1 cellular context compared by ENCODE assay signal in the genomic region with DNA sequence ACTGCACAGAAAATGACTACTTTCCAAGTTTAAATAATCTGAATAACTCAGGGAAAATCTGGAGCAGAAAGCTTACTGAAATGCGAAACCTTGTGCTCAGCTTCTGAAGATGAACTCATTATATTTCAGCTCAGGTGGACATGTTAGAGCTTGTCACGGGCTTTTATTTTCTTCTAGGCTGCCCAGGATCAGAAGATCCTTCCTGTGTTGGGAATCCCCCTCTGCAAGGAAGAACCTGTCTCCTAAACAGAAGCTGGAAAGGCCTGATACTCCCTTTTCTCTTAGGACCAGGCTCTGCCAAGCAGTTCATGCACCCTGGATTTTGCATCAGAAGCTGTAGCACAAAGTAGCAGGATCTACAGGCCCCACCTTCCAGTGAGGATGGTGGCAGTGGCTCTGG.
TF ChIP-seq lines count a peak whose summit lies in the region.

No MANE protein-coding gene starts in this region.

TF ChIP-seq in GM23338, 12 proteins besides CTCF, POLR2A, EP300 and RAD21:
- TF ChIP-seq EZH2phosphoT487 (IDR thresholded peaks at IDR 0.05; ENCODE audit: unreplicated experiment) (no peak), EZH2 (IDR thresholded peaks at IDR 0.05; ENCODE audit: low read depth, unreplicated experiment) (no peak)
